In genomic region chr16:56202036-56202435, GRCh38 we compare ENCODE assay signal across 12 cellular contexts. TPM values are rescaled to one million over a fixed set of nuclear protein-coding genes. Genes with fewer than 3 reads are reported as not detected.
DNase-seq lines count a peak whose midpoint lies in the region; ATAC-seq and TF ChIP-seq lines count a peak whose summit lies in the region.
"Had no signal": no experiment of that assay in that cellular context is flagged by ENCODE, and none has a peak within 500 bp of the region (broad histone marks: within the 10 kb centered on the region; RNA-seq: fewer than 3 reads in every experiment).

No MANE protein-coding gene starts in this region.

- intact Hi-C loops in left cardiac atrium (cut with DNase I) = loop anchor here (10.0 kb wide), 1 partner anchor 257 kb away; no protein-coding TSS in a partner anchor
- intact Hi-C loops in Right ventricle myocardium inferior (cut with DNase I) = no loop called here

- peak; percentile 14 for ATAC-seq in left cardiac atrium
- no peak for ATAC-seq in Right ventricle myocardium inferior
- ATAC-seq in activated T-helper 17 cell treated with anti-CD3 and anti-CD28 coated beads, Interleukin-2, amount 50 U/mL, for 72 hours (replicated peaks) = peak; percentile 67
- ATAC-seq in stimulated activated naive CD8-positive, alpha-beta T cell treated with anti-CD3 and anti-CD28 coated beads, Interleukin-15, amount 100 ng/mL, for 72 hours = peak; percentile 57
- ATAC-seq in GM21619 (IDR thresholded peaks at IDR 0.05; ENCODE audit: unreplicated experiment) = no peak
- no peak for ATAC-seq in HG03196 (IDR thresholded peaks at IDR 0.05; ENCODE audit: unreplicated experiment)

- no peak for TF ChIP-seq CTCF in progenitor cell of endocrine pancreas (IDR thresholded peaks at IDR 0.05; ENCODE audit: unreplicated experiment)

- no peak overlapping the region for H3K27ac Mint-ChIP-seq in activated T-helper 17 cell treated with anti-CD3 and anti-CD28 coated beads, Interleukin-2, amount 50 U/mL, for 72 hours
- no peak overlapping the region for H3K27ac Mint-ChIP-seq in stimulated activated naive CD8-positive, alpha-beta T cell treated with anti-CD3 and anti-CD28 coated beads, Interleukin-15, amount 100 ng/mL, for 72 hours
- no peak overlapping the region for H3K27ac Mint-ChIP-seq in progenitor cell of endocrine pancreas
- H3K27ac Mint-ChIP-seq: T-helper 2 cell treated with Interferon-gamma antibody and Interleukin-4, amounts not matched to agents 5 μg/mL and 100 μg/mL, for 36 hours had no signal

- no peak overlapping the region for H3K4me3 Mint-ChIP-seq in activated T-helper 17 cell treated with anti-CD3 and anti-CD28 coated beads, Interleukin-2, amount 50 U/mL, for 72 hours
- no peak overlapping the region for H3K4me3 Mint-ChIP-seq in stimulated activated naive CD8-positive, alpha-beta T cell treated with anti-CD3 and anti-CD28 coated beads, Interleukin-15, amount 100 ng/mL, for 72 hours
- H3K4me3 Mint-ChIP-seq in progenitor cell of endocrine pancreas (ENCODE audit: low read depth) = no peak overlapping the region
- H3K4me3 Mint-ChIP-seq: T-helper 2 cell treated with Interferon-gamma antibody and Interleukin-4, amounts not matched to agents 5 μg/mL and 100 μg/mL, for 36 hours had no signal

- no peaks in the 10 kb centered on the region for H3K36me3 Mint-ChIP-seq in activated T-helper 17 cell treated with anti-CD3 and anti-CD28 coated beads, Interleukin-2, amount 50 U/mL, for 72 hours (ENCODE audit: low read depth)
- H3K36me3 Mint-ChIP-seq in progenitor cell of endocrine pancreas (ENCODE audit: insufficient read depth) = no peaks in the 10 kb centered on the region

- peaks cover 3% of the 10 kb centered on the region for H3K27me3 Mint-ChIP-seq in activated T-helper 17 cell treated with anti-CD3 and anti-CD28 coated beads, Interleukin-2, amount 50 U/mL, for 72 hours
- H3K27me3 Mint-ChIP-seq in stimulated activated naive CD8-positive, alpha-beta T cell treated with anti-CD3 and anti-CD28 coated beads, Interleukin-15, amount 100 ng/mL, for 72 hours = peaks cover 16% of the 10 kb centered on the region
- peaks cover 17% of the 10 kb centered on the region for H3K27me3 Mint-ChIP-seq in progenitor cell of endocrine pancreas

- H3K4me1 Mint-ChIP-seq in activated T-helper 17 cell treated with anti-CD3 and anti-CD28 coated beads, Interleukin-2, amount 50 U/mL, for 72 hours = peaks cover 24% of the 10 kb centered on the region
- H3K4me1 Mint-ChIP-seq in stimulated activated naive CD8-positive, alpha-beta T cell treated with anti-CD3 and anti-CD28 coated beads, Interleukin-15, amount 100 ng/mL, for 72 hours = no peaks in the 10 kb centered on the region
- H3K4me1 Mint-ChIP-seq in progenitor cell of endocrine pancreas (ENCODE audit: low read depth) = no peaks in the 10 kb centered on the region

- H3K9me3 Mint-ChIP-seq in activated T-helper 17 cell treated with anti-CD3 and anti-CD28 coated beads, Interleukin-2, amount 50 U/mL, for 72 hours = no peaks in the 10 kb centered on the region
- no peaks in the 10 kb centered on the region for H3K9me3 Mint-ChIP-seq in stimulated activated naive CD8-positive, alpha-beta T cell treated with anti-CD3 and anti-CD28 coated beads, Interleukin-15, amount 100 ng/mL, for 72 hours
- no peaks in the 10 kb centered on the region for H3K9me3 Mint-ChIP-seq in progenitor cell of endocrine pancreas (ENCODE audit: low read depth)
- H3K9me3 Mint-ChIP-seq: T-helper 2 cell treated with Interferon-gamma antibody and Interleukin-4, amounts not matched to agents 5 μg/mL and 100 μg/mL, for 36 hours had no signal

- no peak for DNase-seq in left cardiac atrium
- no peak for DNase-seq in Right ventricle myocardium inferior (ENCODE audit: missing footprints)
- DNase-seq in HT1080 (ENCODE audit: low read depth) = peak; percentile 74
- DNase-seq in stimulated activated naive CD8-positive, alpha-beta T cell treated with anti-CD3 and anti-CD28 coated beads, Interleukin-15, amount 100 ng/mL, for 72 hours = peak; percentile 43 to 49
- DNase-seq in progenitor cell of endocrine pancreas (ENCODE audit: low spot score, unreplicated experiment) = no peak
- DNase-seq: Calu3, caudate nucleus, NCI-H1694 had no signal

RNA-seq across cellular contexts. Expression of gene GNAO1, which starts 10.7 kb away (rescaled TPM):
- total RNA-seq in left cardiac atrium (10 to 100 TPM; 65.3 to 92.9 TPM), Right ventricle myocardium inferior (32.2 TPM), progenitor cell of endocrine pancreas (13.6 and 14.6 TPM in 2 replicates)
- 0.05 TPM in 1 of 2 replicates, not detected in the other for total RNA-seq in HT1080 (2014; rRNA removed; shearing (Covaris generic))
- 0.30 and 0.33 TPM in 2 replicates for polyA plus RNA-seq in HT1080 (2015; cell fraction: cytosol; rRNA removed)
- polyA plus RNA-seq in HT1080 (2015; cell fraction: nucleus; rRNA removed) = 0.75 and 2.0 TPM in 2 replicates
- total RNA-seq in activated T-helper 17 cell treated with anti-CD3 and anti-CD28 coated beads, Interleukin-2, amount 50 U/mL, for 72 hours = under 1 TPM; 0.41 to 0.74 TPM
- total RNA-seq: Calu3 had no signal

Comparison
In these comparisons a context has a peak if more than half of its experiments do, and no peak if none do; other contexts are left out.
1. ATAC-seq: peak in left cardiac atrium (2 of 2), activated T-helper 17 cell treated with anti-CD3 and anti-CD28 coated beads, Interleukin-2, amount 50 U/mL, for 72 hours (single experiment) and stimulated activated naive CD8-positive, alpha-beta T cell treated with anti-CD3 and anti-CD28 coated beads, Interleukin-15, amount 100 ng/mL, for 72 hours (single experiment); none in Right ventricle myocardium inferior (single experiment), GM21619 (single experiment) and HG03196 (single experiment).
2. DNase-seq: peak in HT1080 (single experiment) and stimulated activated naive CD8-positive, alpha-beta T cell treated with anti-CD3 and anti-CD28 coated beads, Interleukin-15, amount 100 ng/mL, for 72 hours (2 of 2); none in left cardiac atrium (single experiment), Right ventricle myocardium inferior (single experiment) and progenitor cell of endocrine pancreas (single experiment).